In the genomic region with DNA sequence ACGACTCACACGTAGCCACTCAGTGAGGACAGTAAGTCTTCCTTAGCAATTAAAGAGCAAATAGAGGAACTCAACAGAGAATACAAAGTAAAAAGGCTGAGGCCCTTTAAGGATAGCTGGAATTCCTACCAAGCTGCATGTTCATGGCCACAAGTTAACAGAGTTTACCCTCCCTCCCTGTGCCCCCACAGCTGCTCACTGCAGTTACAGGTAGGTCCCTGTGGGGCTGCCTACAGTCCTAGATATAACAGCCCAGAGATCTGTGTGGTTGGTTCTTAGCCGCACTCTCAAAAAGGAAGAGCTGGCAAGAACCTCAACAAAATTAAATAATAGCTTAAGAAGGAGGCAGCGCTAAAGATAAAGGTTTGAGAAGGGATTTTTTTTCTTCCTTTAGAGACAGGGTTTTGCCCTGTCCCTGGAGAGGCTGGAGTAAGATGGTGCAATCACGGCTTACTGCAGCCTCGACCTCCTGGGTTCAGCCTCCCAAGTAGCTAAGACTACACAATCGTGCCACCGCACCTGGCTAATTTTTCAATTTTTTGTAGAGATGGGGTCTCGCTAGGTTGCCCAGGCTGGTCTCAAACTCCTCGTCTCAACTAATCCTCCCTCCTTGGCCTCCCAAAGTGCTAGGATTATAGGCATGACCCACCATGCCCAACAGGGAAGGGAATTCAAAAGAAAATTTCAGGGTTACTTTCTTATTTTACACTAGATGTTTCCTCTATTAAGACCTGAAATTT, we compare ENCODE assay signal across 15 cellular contexts. TPM values are rescaled to one million over a fixed set of nuclear protein-coding genes. Genes with fewer than 3 reads are reported as not detected.
DNase-seq lines count a peak whose midpoint lies in the region; ATAC-seq and TF ChIP-seq lines count a peak whose summit lies in the region.
"Had no signal": no experiment of that assay in that cellular context is flagged by ENCODE, and none has a peak within 500 bp of the region (broad histone marks: within the 10 kb centered on the region; RNA-seq: fewer than 3 reads in every experiment).

No MANE protein-coding gene starts in this region.

- H3K36me3 ChIP-seq in CD8-positive, alpha-beta T cell (ENCODE audit: insufficient read depth, low read length), result no peaks in the 10 kb centered on the region
- no peaks in the 10 kb centered on the region for H3K36me3 ChIP-seq in H7 (replicated peaks; ENCODE audit: control insufficient read depth, insufficient read depth, low read length)
- H3K36me3 ChIP-seq: MG63, tibial nerve had no signal

- peaks cover 3% of the 10 kb centered on the region for H3K36me3 Mint-ChIP-seq in CD8-positive, alpha-beta T cell
- peaks cover 10% of the 10 kb centered on the region for H3K36me3 Mint-ChIP-seq in T-cell

- H3K4me3 Mint-ChIP-seq in CD8-positive, alpha-beta T cell, result no peak overlapping the region
- H3K4me3 Mint-ChIP-seq in T-cell, result no peak overlapping the region
- H3K4me3 Mint-ChIP-seq: stimulated activated memory B cell treated with anti-CD40 and anti-IgM and Interleukin-4, amounts not matched to agents 10 μg/mL and 1 μg/mL and 100 μg/mL, for 72 hours had no signal

- POLR2A ChIA-PET in CD8-positive, alpha-beta T cell (lab: Charles Lee), result interaction anchor here (0.8 to 2.0 kb wide), 3 partner anchors 9 to 43 kb away, joined by 3 to 4 read pairs (median 4); partner anchors contain the start of gene SFMBT1
- POLR2A ChIA-PET in T-cell (lab: Charles Lee), result no interaction called here

- CTCF ChIA-PET in CD8-positive, alpha-beta T cell (lab: Charles Lee), result interaction anchor here (0.5 to 1.7 kb wide), 4 partner anchors 10 to 1444 kb away, joined by 3 to 7 read pairs (median 4); no protein-coding TSS in a partner anchor
- CTCF ChIA-PET in T-cell (lab: Charles Lee), result interaction anchor here (0.7 to 1.0 kb wide), 4 partner anchors 43 to 334 kb away, joined by 3 to 5 read pairs (median 4); no protein-coding TSS in a partner anchor

- intact Hi-C loops in CD8-positive, alpha-beta T cell (cut with DNase I, micrococcal nuclease), result loop anchor here in 1 of 2 experiments (2.0 kb wide), 1 partner anchor 20 kb away; the partner anchor contains the start of gene SFMBT1
- intact Hi-C loops in left ventricle myocardium superior (cut with micrococcal nuclease), result no loop called here

- peaks cover 59% of the 10 kb centered on the region for H3K4me1 Mint-ChIP-seq in CD8-positive, alpha-beta T cell (ENCODE audit: low read depth)
- H3K4me1 Mint-ChIP-seq in T-cell, result peaks cover 48 to 76% (median 65%) of the 10 kb centered on the region in 3 donors

- H3K4me3 ChIP-seq in CD8-positive, alpha-beta T cell (ENCODE audit: low read depth, low read length), result no peak overlapping the region
- no peak overlapping the region for H3K4me3 ChIP-seq in H7 (ENCODE audit: insufficient read depth, low read depth, low read length)
- H3K4me3 ChIP-seq: MG63, SK-N-MC, tibial nerve had no signal

- no peak for DNase-seq in CD8-positive, alpha-beta T cell
- DNase-seq in H7 (peak; percentile 56), T-cell (peak in 3 of 34 experiments; percentile 3 to 4 (median 4)), left ventricle myocardium superior (no peak), DMS53 treated with DMSO at 0.1 percent for 48 hours (lab: John Stamatoyannopoulos, UW; ENCODE audit: unreplicated experiment) (no peak), substantia nigra (lab: John Stamatoyannopoulos, UW) (no peak), omental fat pad (ENCODE audit: low spot score) (no peak)
- DNase-seq: activated gamma-delta T cell treated with Interleukin-2 at 50 U/mL for 16 hours, kidney glomerular epithelial cell, MG63, NCI-H2029 had no signal

- H3K27me3 ChIP-seq in CD8-positive, alpha-beta T cell (ENCODE audit: insufficient read depth, low read length), result no peaks in the 10 kb centered on the region
- no peaks in the 10 kb centered on the region for H3K27me3 ChIP-seq in H7 (ENCODE audit: control insufficient read depth, insufficient read depth, low read length)
- H3K27me3 ChIP-seq: MG63, tibial nerve had no signal

- no peaks in the 10 kb centered on the region for H3K9me3 ChIP-seq in CD8-positive, alpha-beta T cell (ENCODE audit: low read length)
- H3K9me3 ChIP-seq: MG63, tibial nerve had no signal

- H3K4me1 ChIP-seq in CD8-positive, alpha-beta T cell (ENCODE audit: insufficient read depth, low read length), result peaks cover 49% of the 10 kb centered on the region
- H3K4me1 ChIP-seq: tibial nerve had no signal

- H3K27me3 Mint-ChIP-seq in CD8-positive, alpha-beta T cell (ENCODE audit: low read depth), result no peaks in the 10 kb centered on the region
- H3K27me3 Mint-ChIP-seq in T-cell, result no peaks in the 10 kb centered on the region
- H3K27me3 Mint-ChIP-seq: stimulated activated memory B cell treated with anti-CD40 and anti-IgM and Interleukin-4, amounts not matched to agents 10 μg/mL and 1 μg/mL and 100 μg/mL, for 72 hours had no signal

- H3K27ac Mint-ChIP-seq in CD8-positive, alpha-beta T cell, result no peak overlapping the region
- peak overlapping the region; percentile 42 to 59 for H3K27ac Mint-ChIP-seq in T-cell
- H3K27ac Mint-ChIP-seq: stimulated activated memory B cell treated with anti-CD40 and anti-IgM and Interleukin-4, amounts not matched to agents 10 μg/mL and 1 μg/mL and 100 μg/mL, for 72 hours had no signal

- ATAC-seq in CD8-positive, alpha-beta T cell, result peak; percentile 60
- ATAC-seq in T-cell (replicated peaks in 1 of 4), result peak in 1 of 4 experiments; percentile 73
- peak; percentile 50 for ATAC-seq in left ventricle myocardium superior
- ATAC-seq in GM19455 (IDR thresholded peaks at IDR 0.05; ENCODE audit: unreplicated experiment), result no peak
- no peak for ATAC-seq in omental fat pad (ENCODE audit: low FRiP score)
- ATAC-seq: stimulated activated memory B cell treated with anti-CD40 and anti-IgM and Interleukin-4, amounts not matched to agents 10 μg/mL and 1 μg/mL and 100 μg/mL, for 72 hours had no signal

- no peaks in the 10 kb centered on the region for H3K9me3 Mint-ChIP-seq in CD8-positive, alpha-beta T cell
- no peaks in the 10 kb centered on the region for H3K9me3 Mint-ChIP-seq in T-cell
- H3K9me3 Mint-ChIP-seq: stimulated activated memory B cell treated with anti-CD40 and anti-IgM and Interleukin-4, amounts not matched to agents 10 μg/mL and 1 μg/mL and 100 μg/mL, for 72 hours had no signal

- H3K27ac ChIP-seq in CD8-positive, alpha-beta T cell (ENCODE audit: low read depth, low read length), result no peak overlapping the region
- no peak overlapping the region for H3K27ac ChIP-seq in substantia nigra (ENCODE audit: low read depth, low read length, poor library complexity, severe bottlenecking)
- H3K27ac ChIP-seq: SK-N-MC, tibial nerve had no signal

- TF ChIP-seq CTCF in CD8-positive, alpha-beta T cell (IDR thresholded peaks at IDR 0.05), result no peak
- TF ChIP-seq CTCF in omental fat pad (IDR thresholded peaks at IDR 0.05), result no peak

RNA-seq across cellular contexts. Expression of gene SFMBT1, which starts 19.3 kb away (rescaled TPM):
- 10 to 100 TPM; 23.6 to 26.2 TPM for total RNA-seq in CD8-positive, alpha-beta T cell
- 12.9 and 22.2 TPM in 2 replicates for total RNA-seq in H7 (2014; rRNA removed; shearing (Covaris generic))
- total RNA-seq in T-cell (10 to 100 TPM; 30.3 to 42.7 (median 37.7) TPM), left ventricle myocardium superior (20.0 TPM), omental fat pad (10 to 100 TPM in 1 of 4 donors, 1 to 10 TPM in 3; 6.5 to 15.3 (median 8.7) TPM)

Comparison
In these comparisons a context has a peak if more than half of its experiments do, and no peak if none do; other contexts are left out.
1. ATAC-seq: peak in CD8-positive, alpha-beta T cell (single experiment) and left ventricle myocardium superior (single experiment); none in GM19455 (single experiment) and omental fat pad (single experiment).